Comparison of ENCODE assay signal across 8 cellular contexts in genomic region chr3:105365536-105366301, GRCh38. TPM values are rescaled to one million over a fixed set of nuclear protein-coding genes. Genes with fewer than 3 reads are reported as not detected.
DNase-seq lines count a peak whose midpoint lies in the region; TF ChIP-seq lines count a peak whose summit lies in the region.

No MANE protein-coding gene starts in this region.

- CTCF ChIA-PET in mammary epithelial cell (lab: Charles Lee; ENCODE audit: low non-redundant PET): interaction anchor here (0.6 to 0.7 kb wide), 2 partner anchors 162 to 407 kb away, joined by 14 to 18 read pairs; no protein-coding TSS in a partner anchor

- no peaks in the 10 kb centered on the region for H3K27me3 ChIP-seq in mammary epithelial cell (ENCODE audit: insufficient read depth, low read length)
- peaks cover 0 to 4% of the 10 kb centered on the region in 2 donors for H3K27me3 ChIP-seq in stomach smooth muscle (ENCODE audit: control insufficient read depth in 1 of 2, insufficient read depth in 2 of 2, low read length in 2 of 2)

- H3K4me2 ChIP-seq in mammary epithelial cell (ENCODE audit: insufficient read depth, low read depth, low read length): peak overlapping the region; percentile 90

- DNase-seq in DMS53 (lab: John Stamatoyannopoulos, UW) (peak; percentile 66), DMS53 treated with DMSO at 0.1 percent for 48 hours (lab: John Stamatoyannopoulos, UW; ENCODE audit: unreplicated experiment) (no peak), NCI-H526 treated with DMSO at 0.1 percent for 48 hours (lab: John Stamatoyannopoulos, UW) (peak; percentile 90), mammary epithelial cell (peak; percentile 35), kidney tubule cell (ENCODE audit: low spot score) (peak; percentile 67), cortex of kidney (lab: John Stamatoyannopoulos, UW) (no peak)
- no peak for DNase-seq in activated effector memory CD4-positive, alpha-beta T cell treated with anti-CD3 and anti-CD28 coated beads, Interleukin-2, amount 50 U/mL, for 16 hours

- no peaks in the 10 kb centered on the region for H3K9me3 ChIP-seq in mammary epithelial cell (replicated peaks; ENCODE audit: insufficient read depth, low read length)
- H3K9me3 ChIP-seq in stomach smooth muscle (ENCODE audit: control insufficient read depth in 2 of 2, low read length in 2 of 2): no peaks in the 10 kb centered on the region

- TF ChIP-seq CTCF in mammary epithelial cell (conservative IDR thresholded peaks at IDR 0.05 in 1 of 2, IDR thresholded peaks at IDR 0.05 in 1 of 2; ENCODE audit: extremely low read depth in 1 of 2, insufficient read depth in 1 of 2, low read depth in 1 of 2, low read length in 2 of 2): no peak

- 11% methylated on average over 17 of the region's 24 CpGs for WGBS in mammary epithelial cell (ENCODE audit: low coverage, missing lambda C conversion rate)

- in situ Hi-C loops in mammary epithelial cell (cut with MboI; ENCODE audit: low sequenced_read_pairs in 2 of 2): loop anchor here in 1 of 2 donors (10.0 to 25.0 kb wide), 3 partner anchors 159 to 761 kb away; no protein-coding TSS in a partner anchor

- peaks cover 39% of the 10 kb centered on the region for H3K79me2 ChIP-seq in mammary epithelial cell (ENCODE audit: insufficient read depth, low read length)

- H3K4me3 ChIP-seq in mammary epithelial cell (replicated peaks in 1 of 3; ENCODE audit: insufficient read depth in 1 of 3, low read depth in 2 of 3, low read length in 3 of 3) (peak overlapping the region; percentile 60 to 78 (median 75)), stomach smooth muscle (ENCODE audit: low read length in 2 of 2) (peak overlapping the region; percentile 87 to 94)

- H4K20me1 ChIP-seq in mammary epithelial cell (ENCODE audit: insufficient read depth, low read length): no peaks in the 10 kb centered on the region

- intact Hi-C loops in mammary epithelial cell (cut with micrococcal nuclease): loop anchor here (1.0 to 10.0 kb wide), 21 partner anchors 90 to 1753 kb away; no protein-coding TSS in a partner anchor

- peak overlapping the region; percentile 90 for H2AFZ ChIP-seq in mammary epithelial cell (ENCODE audit: low read depth, low read length)

- dilution Hi-C loops in mammary epithelial cell (cut with HindIII; ENCODE audit: low sequenced_read_pairs): loop anchor here (5.0 kb wide), 1 partner anchor 37 kb away; no protein-coding TSS in a partner anchor

- H3K36me3 ChIP-seq in mammary epithelial cell (ENCODE audit: insufficient read depth, low read length) (no peaks in the 10 kb centered on the region), stomach smooth muscle (ENCODE audit: control insufficient read depth in 2 of 2, insufficient read depth in 2 of 2, low read length in 2 of 2) (no peaks in the 10 kb centered on the region)

- H3K4me1 ChIP-seq in mammary epithelial cell (ENCODE audit: insufficient read depth, low read length): peaks cover 38% of the 10 kb centered on the region
- H3K4me1 ChIP-seq in stomach smooth muscle (ENCODE audit: control insufficient read depth, insufficient read depth, low read length): peaks cover 11% of the 10 kb centered on the region

- H3K27ac ChIP-seq in mammary epithelial cell (ENCODE audit: insufficient read depth, low read depth, low read length) (peak overlapping the region; percentile 96), stomach smooth muscle (ENCODE audit: low read length) (peak overlapping the region; percentile 6)

- H3K9ac ChIP-seq in mammary epithelial cell (ENCODE audit: insufficient read depth, low read length) (peak overlapping the region; percentile 96), stomach smooth muscle (ENCODE audit: low read length in 2 of 2) (peak overlapping the region; percentile 52 to 67)

- BruUV-seq in mammary epithelial cell (replicated peaks; lab: Mats Ljungman, UMichigan): TSS peak; percentile 47

RNA-seq across cellular contexts. Expression of gene ALCAM, which starts 1.0 kb away (rescaled TPM):
- total RNA-seq in mammary epithelial cell: 10 to 100 TPM; 67.6 to 88.4 TPM
- polyA plus RNA-seq in mammary epithelial cell: 64.0 TPM
- 83.6 TPM for polyA minus RNA-seq in mammary epithelial cell

Comparison
In these comparisons a context has a peak if more than half of its experiments do, and no peak if none do; other contexts are left out.
1. DNase-seq: peak in DMS53 (single experiment), NCI-H526 treated with DMSO at 0.1 percent for 48 hours (single experiment), mammary epithelial cell (single experiment) and kidney tubule cell (single experiment); none in DMS53 treated with DMSO at 0.1 percent for 48 hours (single experiment), cortex of kidney (single experiment) and activated effector memory CD4-positive, alpha-beta T cell treated with anti-CD3 and anti-CD28 coated beads, Interleukin-2, amount 50 U/mL, for 16 hours (single experiment).